ENCODE assay signal across 9 cellular contexts in genomic region chr14:35532783-35533356, GRCh38. TPM values are rescaled to one million over a fixed set of nuclear protein-coding genes. Genes with fewer than 3 reads are reported as not detected.
A peak's percentile ranks its signal among the peaks of the same experiment; 100 is the strongest.
DNase-seq lines count a peak whose midpoint lies in the region; ATAC-seq and TF ChIP-seq lines count a peak whose summit lies in the region.
"Had no signal": no experiment of that assay in that cellular context is flagged by ENCODE, and none has a peak within 500 bp of the region (broad histone marks: within the 10 kb centered on the region; RNA-seq: fewer than 3 reads in every experiment).

No MANE protein-coding gene starts in this region.

- no peaks in the 10 kb centered on the region for H3K36me3 ChIP-seq in brain microvascular endothelial cell (replicated peaks)
- no peaks in the 10 kb centered on the region for H3K36me3 ChIP-seq in naive thymus-derived CD4-positive, alpha-beta T cell (ENCODE audit: control insufficient read depth in 2 of 3, insufficient read depth in 3 of 3, low read length in 3 of 3)

- H3K27me3 Mint-ChIP-seq in Calu3 (ENCODE audit: unreplicated experiment): peaks cover 55% of the 10 kb centered on the region
- H3K27me3 Mint-ChIP-seq in naive thymus-derived CD4-positive, alpha-beta T cell: peaks cover 60 to 80% (median 62%) of the 10 kb centered on the region in 5 donors

- H3K9me3 Mint-ChIP-seq in Calu3 (ENCODE audit: low read depth, unreplicated experiment): no peaks in the 10 kb centered on the region
- H3K9me3 Mint-ChIP-seq in naive thymus-derived CD4-positive, alpha-beta T cell: peaks cover 0 to 10% (median 0%) of the 10 kb centered on the region in 11 donors

- peak overlapping the region; percentile 78 for H3K4me3 Mint-ChIP-seq in Calu3 (ENCODE audit: low read depth, unreplicated experiment)
- peak overlapping the region; percentile 48 to 86 (median 75) for H3K4me3 Mint-ChIP-seq in naive thymus-derived CD4-positive, alpha-beta T cell

- CTCF ChIA-PET in Calu3 (lab: Charles Lee): interaction anchor here (0.7 kb wide), 1 partner anchor 10 kb away, joined by 3 read pairs; no protein-coding TSS in a partner anchor
- CTCF ChIA-PET in naive thymus-derived CD4-positive, alpha-beta T cell (lab: Charles Lee): no interaction called here

- no TSS peak for BruUV-seq in Calu3 (replicated peaks; lab: Mats Ljungman, UMichigan)

- ATAC-seq in HG02885 (IDR thresholded peaks at IDR 0.05; ENCODE audit: poor library complexity, unreplicated experiment): peak; percentile 1
- no peak for ATAC-seq in naive thymus-derived CD4-positive, alpha-beta T cell

- TF ChIP-seq CTCF in Calu3 (IDR thresholded peaks at IDR 0.05; ENCODE audit: unreplicated experiment) (no peak), brain microvascular endothelial cell (IDR thresholded peaks at IDR 0.05; ENCODE audit: low read depth, low read length, missing control alignments) (no peak)

- no peak overlapping the region for H3K27ac ChIP-seq in brain microvascular endothelial cell
- no peak overlapping the region for H3K27ac ChIP-seq in naive thymus-derived CD4-positive, alpha-beta T cell (ENCODE audit: low read depth, low read length)
- H3K27ac ChIP-seq: epithelial cell of prostate had no signal

- no peak for DNase-seq in Calu3
- DNase-seq in brain microvascular endothelial cell: no peak
- DNase-seq in naive thymus-derived CD4-positive, alpha-beta T cell: no peak
- DNase-seq in stimulated activated CD4-positive, alpha-beta T cell treated with anti-CD3 and anti-CD28 coated beads, Interleukin-4, amount 100 ng/mL, for 24 hours: no peak
- DNase-seq in RPMI8226: no peak
- DNase-seq in NCI-H524 treated with DMSO at 0.1 percent for 48 hours (lab: John Stamatoyannopoulos, UW): no peak
- DNase-seq in iPS-NIHi7 (ENCODE audit: extremely low spot score): no peak

- POLR2A ChIA-PET in naive thymus-derived CD4-positive, alpha-beta T cell (lab: Charles Lee): no interaction called here

- in situ Hi-C loops in brain microvascular endothelial cell (cut with HindIII; ENCODE audit: low pct_ligation_motif_present, low sequenced_read_pairs): no loop called here

- H3K36me3 Mint-ChIP-seq in Calu3 (ENCODE audit: insufficient read depth, unreplicated experiment): peaks cover 10% of the 10 kb centered on the region
- H3K36me3 Mint-ChIP-seq in naive thymus-derived CD4-positive, alpha-beta T cell: peaks cover under 1 to 13% (median 4%) of the 10 kb centered on the region in 5 donors

- peaks cover 0 to 7% of the 10 kb centered on the region in 2 donors for H3K4me1 ChIP-seq in naive thymus-derived CD4-positive, alpha-beta T cell (ENCODE audit: control insufficient read depth in 2 of 2, insufficient read depth in 2 of 2, low read length in 2 of 2)

- H3K4me3 ChIP-seq in brain microvascular endothelial cell (ENCODE audit: low read depth, low read length): peak overlapping the region; percentile 61
- H3K4me3 ChIP-seq in naive thymus-derived CD4-positive, alpha-beta T cell (ENCODE audit: low read length): peak overlapping the region; percentile 49

- peaks cover 8% of the 10 kb centered on the region for H3K4me1 Mint-ChIP-seq in Calu3 (ENCODE audit: low read depth, unreplicated experiment)
- peaks cover 0 to 23% (median 13%) of the 10 kb centered on the region in 7 donors for H3K4me1 Mint-ChIP-seq in naive thymus-derived CD4-positive, alpha-beta T cell

- peaks cover 30% of the 10 kb centered on the region for H3K27me3 ChIP-seq in brain microvascular endothelial cell (replicated peaks)
- peaks cover 3 to 11% of the 10 kb centered on the region in 2 donors for H3K27me3 ChIP-seq in naive thymus-derived CD4-positive, alpha-beta T cell (ENCODE audit: control insufficient read depth in 2 of 2, insufficient read depth in 2 of 2, low read length in 2 of 2)

- no peak overlapping the region for H3K27ac Mint-ChIP-seq in Calu3 (ENCODE audit: unreplicated experiment)
- H3K27ac Mint-ChIP-seq in naive thymus-derived CD4-positive, alpha-beta T cell: no peak overlapping the region

- no peaks in the 10 kb centered on the region for H3K9me3 ChIP-seq in naive thymus-derived CD4-positive, alpha-beta T cell (ENCODE audit: control insufficient read depth in 2 of 3, low read length in 3 of 3)

- intact Hi-C loops in Calu3 (cut with micrococcal nuclease; ENCODE audit: unreplicated experiment): no loop called here
- intact Hi-C loops in naive thymus-derived CD4-positive, alpha-beta T cell (cut with micrococcal nuclease): loop anchor here in 1 of 2 donors (5.0 to 10.0 kb wide), 3 partner anchors 154 to 782 kb away; partner anchors contain the start of genes PPP2R3C and PRORP

RNA-seq across cellular contexts. Expression of gene INSM2, which starts 1.1 kb away (rescaled TPM):
- total RNA-seq in Calu3 (2022): not detected in 2 replicates
- not detected for total RNA-seq in naive thymus-derived CD4-positive, alpha-beta T cell
- not detected for polyA plus RNA-seq in naive thymus-derived CD4-positive, alpha-beta T cell
